Comparison of ENCODE assay signal across 21 cellular contexts in the genomic region with DNA sequence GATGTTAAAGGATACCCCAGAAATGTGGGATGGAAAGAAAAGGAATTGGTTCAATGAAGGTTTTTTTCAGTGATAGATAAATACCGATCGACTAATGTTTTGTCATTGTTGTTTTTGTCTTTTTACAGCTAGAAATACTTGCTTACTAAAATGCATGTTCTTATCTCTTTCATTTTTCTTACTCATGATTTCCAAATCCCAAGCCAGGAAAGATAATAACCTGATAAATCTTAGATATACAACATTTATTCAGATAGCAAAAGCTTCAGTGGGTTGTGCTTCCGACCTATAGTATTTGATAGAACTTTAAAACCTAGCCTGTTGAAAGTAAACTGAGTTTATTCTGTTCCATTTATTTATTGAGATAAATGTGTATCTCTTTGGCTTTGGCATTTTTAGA.
"Had no signal": no experiment of that assay in that cellular context is flagged by ENCODE, and none has a peak within 500 bp of the region (broad histone marks: within the 10 kb centered on the region; RNA-seq: fewer than 3 reads in every experiment).

No MANE protein-coding gene starts in this region.

- H3K36me3 ChIP-seq: MG63 had no signal

- H3K9me3 ChIP-seq: SK-N-SH had no signal

- ATAC-seq: Panc1 had no signal

- DNase-seq: Karpas-422, KG1, NCI-H1092, NCI-H1105 treated with DMSO at 0.1 percent for 48 hours, NCI-H1417 treated with DMSO at 0.1 percent for 48 hours, NCI-H146, NCI-H187, NCI-H2029, NCI-H2081 treated with DMSO at 0.1 percent for 48 hours, NCI-H2171, NCI-H226, NCI-H446, NCI-H510A, NCI-H524 treated with DMSO at 0.1 percent for 48 hours, NCI-H69, NCI-H774, SHP77, SK-N-SH had no signal

- H3K27ac ChIP-seq: RWPE1 had no signal

- H3K4me3 ChIP-seq: MG63 had no signal

- H3K9me2 ChIP-seq: SK-N-SH had no signal

- H3K27me3 ChIP-seq: MG63 had no signal

- H3K9ac ChIP-seq: SK-N-SH had no signal

- H3K4me2 ChIP-seq: SK-N-SH had no signal
